10 cellular contexts compared by ENCODE assay signal in genomic region chr20:49631074-49631716, GRCh38.
DNase-seq lines count a peak whose midpoint lies in the region; ATAC-seq, FAIRE-seq and TF ChIP-seq lines count a peak whose summit lies in the region.
"Had no signal": no experiment of that assay in that cellular context is flagged by ENCODE, and none has a peak within 500 bp of the region (broad histone marks: within the 10 kb centered on the region; RNA-seq: fewer than 3 reads in every experiment).

No MANE protein-coding gene starts in this region.

- H3K27me3 ChIP-seq in MM.1S (replicated peaks; ENCODE audit: insufficient read depth, low read length) (no peaks in the 10 kb centered on the region), heart right ventricle (no peaks in the 10 kb centered on the region)

- DNase-seq in Right ventricle myocardium inferior (ENCODE audit: missing footprints) (no peak), cardiac septum (ENCODE audit: low spot score) (no peak), MM.1S (no peak), heart right ventricle (no peak), type B pancreatic cell (ENCODE audit: extremely low spot score, unreplicated experiment) (no peak), foreskin melanocyte (no peak), hypothalamus (lab: John Stamatoyannopoulos, UW) (no peak), D721Med (ENCODE audit: insufficient read length, low spot score) (no peak)

- H4K20me1 ChIP-seq in MM.1S (ENCODE audit: insufficient read depth, low read length): no peaks in the 10 kb centered on the region

- H3K27ac ChIP-seq in MM.1S (ENCODE audit: low read length) (peak overlapping the region; percentile 33; the same call in 1 of the 2 replicates), heart right ventricle (peak overlapping the region in 6 of 10 donors; percentile 16 to 70 (median 56))
- H3K27ac ChIP-seq: VCaP had no signal

- H3K27ac Mint-ChIP-seq in type B pancreatic cell: peak overlapping the region; percentile 74
- H3K27ac Mint-ChIP-seq: B cell had no signal

- H3K4me3 ChIP-seq in MM.1S (ENCODE audit: low read length) (no peak overlapping the region), heart right ventricle (no peak overlapping the region)

- H3K9ac ChIP-seq in MM.1S (ENCODE audit: low read length): no peak overlapping the region

- no peak for TF ChIP-seq CTCF in MM.1S (IDR thresholded peaks at IDR 0.05; ENCODE audit: low read length)
- no peak for TF ChIP-seq CTCF in heart right ventricle (IDR thresholded peaks at IDR 0.05)
- no peak for TF ChIP-seq CTCF in type B pancreatic cell (conservative IDR thresholded peaks at IDR 0.05)
- TF ChIP-seq CTCF in D721Med (IDR thresholded peaks at IDR 0.05; ENCODE audit: insufficient read depth, missing control alignments): no peak

- H2AFZ ChIP-seq in MM.1S (ENCODE audit: low read length): no peak overlapping the region

- H3K4me1 Mint-ChIP-seq in type B pancreatic cell (ENCODE audit: unreplicated experiment): peaks cover 13% of the 10 kb centered on the region

- peaks cover 32% of the 10 kb centered on the region for H3K36me3 Mint-ChIP-seq in type B pancreatic cell

- intact Hi-C loops in Right ventricle myocardium inferior (cut with DNase I): loop anchor here (5.0 kb wide), 1 partner anchor 181 kb away; the partner anchor contains the start of gene SLC9A8
- intact Hi-C loops in cardiac septum (cut with DNase I): no loop called here
- intact Hi-C loops in heart right ventricle (cut with DNase I): loop anchor here in 3 of 10 donors (5.0 to 10.0 kb wide), 3 partner anchors 54 to 84 kb away; partner anchors contain the start of gene B4GALT5 (in 2 of the 3)

- 42 to 54% methylated on average over 8 of the region's 8 CpGs for WGBS in heart right ventricle, 2 donors

- ATAC-seq in Right ventricle myocardium inferior (peak; percentile 30), heart right ventricle (peak in 5 of 8 donors; percentile 10 to 42 (median 24))

- peaks cover 13% of the 10 kb centered on the region for H3F3A ChIP-seq in MM.1S (ENCODE audit: insufficient read depth, low read length)

- H3K79me2 ChIP-seq in MM.1S (ENCODE audit: low read length): no peaks in the 10 kb centered on the region

- no peaks in the 10 kb centered on the region for H3K27me3 Mint-ChIP-seq in type B pancreatic cell

- no peaks in the 10 kb centered on the region for H3K9me3 Mint-ChIP-seq in type B pancreatic cell

- no peak for FAIRE-seq in D721Med (lab: Jason Lieb, UNC)

- H3K4me2 ChIP-seq in MM.1S (ENCODE audit: low read depth, low read length): peak overlapping the region; percentile 21; the same call in 1 of the 2 replicates

- H3K4me1 ChIP-seq in MM.1S (ENCODE audit: low read length): peaks cover 20% of the 10 kb centered on the region
- peaks cover 0 to 42% (median 22%) of the 10 kb centered on the region in 9 donors for H3K4me1 ChIP-seq in heart right ventricle

- no peaks in the 10 kb centered on the region for H3K9me2 ChIP-seq in MM.1S (replicated peaks; ENCODE audit: insufficient read depth, low read length)

- no peak overlapping the region for H3K4me3 Mint-ChIP-seq in type B pancreatic cell
- H3K4me3 Mint-ChIP-seq: B cell had no signal

- no peaks in the 10 kb centered on the region for H3K9me3 ChIP-seq in MM.1S (replicated peaks; ENCODE audit: insufficient read depth, low read length)
- peaks cover 0 to 11% (median 0%) of the 10 kb centered on the region in 11 donors for H3K9me3 ChIP-seq in heart right ventricle

- H3K36me3 ChIP-seq in MM.1S (replicated peaks; ENCODE audit: insufficient read depth, low read length) (no peaks in the 10 kb centered on the region), heart right ventricle (peaks cover 0 to 35% (median 2%) of the 10 kb centered on the region in 9 donors)
